Comparison of ENCODE assay signal across 32 cellular contexts in the genomic region with DNA sequence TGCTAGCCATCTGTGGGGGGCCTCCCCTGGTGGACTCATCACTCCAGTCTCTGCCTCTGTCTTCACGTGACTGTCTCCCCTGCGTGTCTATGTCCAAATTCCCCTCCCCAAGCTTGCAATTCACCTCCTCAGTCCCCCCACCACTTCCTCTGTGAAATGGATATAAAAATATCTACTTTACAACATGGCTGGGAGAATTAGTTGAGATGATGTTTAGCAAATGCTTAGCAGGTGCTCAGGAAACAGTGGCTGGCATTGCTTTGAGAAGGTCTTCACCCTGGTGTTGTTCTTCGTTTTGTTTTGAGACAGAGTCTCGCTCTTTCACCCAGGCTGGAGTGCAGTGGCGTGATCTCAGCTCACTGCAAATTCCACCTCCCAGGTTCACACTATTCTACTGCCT.
"Had no signal": no experiment of that assay in that cellular context is flagged by ENCODE, and none has a peak within 500 bp of the region (broad histone marks: within the 10 kb centered on the region; RNA-seq: fewer than 3 reads in every experiment).

No MANE protein-coding gene starts in this region.

- H3K9me3 ChIP-seq: ascending aorta, breast epithelium had no signal

- H3K36me3 ChIP-seq: ascending aorta, breast epithelium, cardiac muscle cell had no signal

- H3K27me3 Mint-ChIP-seq: brain had no signal

- H3K27ac ChIP-seq: ascending aorta, breast epithelium, cardiac muscle cell, coronary artery, dorsolateral prefrontal cortex had no signal

- H3K36me3 Mint-ChIP-seq: activated naive CD4-positive, alpha-beta T cell treated with anti-CD3 and anti-CD28 coated beads, Interleukin-2, amount 10 ng/mL, durations not matched to agents 7 days and 5 days; activated naive CD4-positive, alpha-beta T cell treated with anti-CD3 and anti-CD28 coated beads, Interleukin-2, amount 50 U/mL, for 72 hours; activated naive CD8-positive, alpha-beta T cell treated with anti-CD3 and anti-CD28 coated beads, Interleukin-2, amount 10 ng/mL, durations not matched to agents 7 days and 5 days; brain had no signal

- H3K27me3 ChIP-seq: ascending aorta, breast epithelium, cardiac muscle cell, dorsolateral prefrontal cortex had no signal

- H3K9me3 Mint-ChIP-seq: activated CD4-positive, alpha-beta memory T cell treated with anti-CD3 and anti-CD28 coated beads, Interleukin-2, amount 10 ng/mL, durations not matched to agents 7 days and 5 days; activated CD4-positive, alpha-beta T cell treated with anti-CD3 and anti-CD28 coated beads, Interleukin-2, amount 10 ng/mL, durations not matched to agents 24 days and 14 days; activated naive CD4-positive, alpha-beta T cell treated with anti-CD3 and anti-CD28 coated beads, Interleukin-2, amount 10 ng/mL, durations not matched to agents 7 days and 5 days; activated naive CD4-positive, alpha-beta T cell treated with anti-CD3 and anti-CD28 coated beads, Interleukin-2, amount 50 U/mL, for 72 hours; activated naive CD8-positive, alpha-beta T cell treated with anti-CD3 and anti-CD28 coated beads, Interleukin-2, amount 10 ng/mL, durations not matched to agents 7 days and 5 days; activated T-cell treated with anti-CD3 and anti-CD28 coated beads, Interleukin-2, amount 50 U/mL, for 24 hours; activated T-cell treated with anti-CD3 and anti-CD28 coated beads, Interleukin-2, amount 50 U/mL, for 72 hours; dendritic cell treated with granulocyte-macrophage colony-stimulating factor and Interleukin-4, amounts not matched to agents 40 ng/mL and 50 ng/mL, for 4 days; endodermal cell; T-helper 2 cell treated with Interferon-gamma antibody and Interleukin-4, amounts not matched to agents 5 μg/mL and 100 μg/mL, for 36 hours had no signal

- FAIRE-seq: frontal cortex had no signal

- H3K27ac Mint-ChIP-seq: activated CD4-positive, alpha-beta memory T cell treated with anti-CD3 and anti-CD28 coated beads, Interleukin-2, amount 10 ng/mL, durations not matched to agents 7 days and 5 days; activated CD4-positive, alpha-beta T cell treated with anti-CD3 and anti-CD28 coated beads for 36 hours; activated CD4-positive, alpha-beta T cell treated with anti-CD3 and anti-CD28 coated beads, Interleukin-2, amount 10 ng/mL, durations not matched to agents 24 days and 14 days; activated naive CD4-positive, alpha-beta T cell treated with anti-CD3 and anti-CD28 coated beads, Interleukin-2, amount 10 ng/mL, durations not matched to agents 7 days and 5 days; activated naive CD4-positive, alpha-beta T cell treated with anti-CD3 and anti-CD28 coated beads, Interleukin-2, amount 50 U/mL, for 72 hours; activated naive CD8-positive, alpha-beta T cell treated with anti-CD3 and anti-CD28 coated beads, Interleukin-2, amount 10 ng/mL, durations not matched to agents 7 days and 5 days; activated T-cell treated with anti-CD3 and anti-CD28 coated beads, Interleukin-2, amount 50 U/mL, for 24 hours; activated T-cell treated with anti-CD3 and anti-CD28 coated beads, Interleukin-2, amount 50 U/mL, for 72 hours; brain; dendritic cell treated with granulocyte-macrophage colony-stimulating factor and Interleukin-4, amounts not matched to agents 40 ng/mL and 50 ng/mL, for 4 days; endodermal cell; T-helper 17 cell; T-helper 2 cell treated with Interferon-gamma antibody and Interleukin-4, amounts not matched to agents 5 μg/mL and 100 μg/mL, for 36 hours had no signal

- H3K4me3 Mint-ChIP-seq: activated CD4-positive, alpha-beta memory T cell treated with anti-CD3 and anti-CD28 coated beads, Interleukin-2, amount 10 ng/mL, durations not matched to agents 7 days and 5 days; activated CD4-positive, alpha-beta T cell treated with anti-CD3 and anti-CD28 coated beads for 36 hours; activated CD4-positive, alpha-beta T cell treated with anti-CD3 and anti-CD28 coated beads, Interleukin-2, amount 10 ng/mL, durations not matched to agents 24 days and 14 days; activated naive CD4-positive, alpha-beta T cell treated with anti-CD3 and anti-CD28 coated beads, Interleukin-2, amount 10 ng/mL, durations not matched to agents 7 days and 5 days; activated naive CD8-positive, alpha-beta T cell treated with anti-CD3 and anti-CD28 coated beads, Interleukin-2, amount 10 ng/mL, durations not matched to agents 7 days and 5 days; activated T-cell treated with anti-CD3 and anti-CD28 coated beads, Interleukin-2, amount 50 U/mL, for 24 hours; activated T-cell treated with anti-CD3 and anti-CD28 coated beads, Interleukin-2, amount 50 U/mL, for 72 hours; brain; dendritic cell treated with granulocyte-macrophage colony-stimulating factor and Interleukin-4, amounts not matched to agents 40 ng/mL and 50 ng/mL, for 4 days; endodermal cell; T-helper 17 cell; T-helper 2 cell treated with Interferon-gamma antibody and Interleukin-4, amounts not matched to agents 5 μg/mL and 100 μg/mL, for 36 hours had no signal

- DNase-seq: activated CD4-positive, alpha-beta memory T cell treated with anti-CD3 and anti-CD28 coated beads, Interleukin-2, amount 10 ng/mL, durations not matched to agents 7 days and 5 days; activated CD4-positive, alpha-beta T cell treated with anti-CD3 and anti-CD28 coated beads for 36 hours; activated CD4-positive, alpha-beta T cell treated with anti-CD3 and anti-CD28 coated beads, Interleukin-2, amount 10 ng/mL, durations not matched to agents 24 days and 14 days; activated CD4-positive, CD25-positive, alpha-beta regulatory T cell; activated CD4-positive, CD25-positive, alpha-beta regulatory T cell treated with anti-CD3 and anti-CD28 coated beads, Interleukin-2, amount 50 U/mL, for 72 hours; activated CD8-positive, alpha-beta memory T cell treated with anti-CD3 and anti-CD28 coated beads, Interleukin-2, amount 50 U/mL, for 48 hours; activated gamma-delta T cell; activated naive CD4-positive, alpha-beta T cell; activated naive CD4-positive, alpha-beta T cell treated with anti-CD3 and anti-CD28 coated beads, Interleukin-2, amount 10 ng/mL, durations not matched to agents 7 days and 5 days; activated naive CD8-positive, alpha-beta T cell treated with anti-CD3 and anti-CD28 coated beads, Interleukin-2, amount 10 ng/mL, durations not matched to agents 7 days and 5 days; activated T-cell treated with anti-CD3 and anti-CD28 coated beads for 4 hours; activated T-cell treated with anti-CD3 and anti-CD28 coated beads, Interleukin-2, amount 50 U/mL, for 24 hours; activated T-cell treated with anti-CD3 and anti-CD28 coated beads, Interleukin-2, amount 50 U/mL, for 72 hours; central memory CD4-positive, alpha-beta T cell; cerebellar nuclear complex; dorsolateral prefrontal cortex; effector memory CD4-positive, alpha-beta T cell; endodermal cell; foreskin fibroblast; head of caudate nucleus; T-helper 17 cell; T1000 had no signal

- H3K4me3 ChIP-seq: ascending aorta, breast epithelium, cardiac muscle cell, coronary artery, dorsolateral prefrontal cortex had no signal

- H3K4me1 Mint-ChIP-seq: brain, endodermal cell had no signal

- ATAC-seq: activated CD4-positive, alpha-beta T cell treated with anti-CD3 and anti-CD28 coated beads for 36 hours; activated naive CD4-positive, alpha-beta T cell treated with anti-CD3 and anti-CD28 coated beads, Interleukin-2, amount 50 U/mL, for 72 hours; activated T-cell treated with anti-CD3 and anti-CD28 coated beads, Interleukin-2, amount 50 U/mL, for 72 hours; esophagus mucosa; T-helper 17 cell had no signal

- H3K4me1 ChIP-seq: ascending aorta, breast epithelium had no signal
